7 cellular contexts compared by ENCODE assay signal in the genomic region with DNA sequence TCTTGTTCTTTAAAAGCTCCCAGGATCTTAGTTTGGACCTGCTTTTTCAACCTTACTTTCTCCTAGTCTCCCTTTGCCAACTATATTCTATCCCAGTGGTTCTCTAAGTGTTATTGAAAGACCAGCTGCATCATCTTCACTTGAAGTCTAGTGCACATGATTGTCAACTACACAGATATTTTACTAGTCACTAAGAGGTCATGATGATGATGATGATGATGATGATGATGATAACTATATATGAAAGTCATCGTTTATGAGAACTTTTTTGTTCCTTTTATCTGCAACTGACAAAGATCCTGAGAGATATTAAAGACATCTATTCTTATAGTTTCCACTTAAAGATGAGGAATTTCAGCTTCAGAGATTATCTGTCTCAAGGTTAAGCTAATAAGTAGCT.
"Had no signal": no experiment of that assay in that cellular context is flagged by ENCODE, and none has a peak within 500 bp of the region (broad histone marks: within the 10 kb centered on the region; RNA-seq: fewer than 3 reads in every experiment).

No MANE protein-coding gene starts in this region.

- H3K4me3 ChIP-seq: K562 had no signal

- H3K4me3 Mint-ChIP-seq: IgD-negative memory B cell had no signal

- H3K4me1 Mint-ChIP-seq: IgD-negative memory B cell had no signal

- H3K36me3 Mint-ChIP-seq: IgD-negative memory B cell had no signal

- H3K27me3 Mint-ChIP-seq: IgD-negative memory B cell had no signal

- DNase-seq: KBM-7, KG1 had no signal

- FAIRE-seq: HTR-8/SVneo, K562 had no signal

- ATAC-seq: K562 had no signal

- H3K27ac Mint-ChIP-seq: IgD-negative memory B cell had no signal

- H3K9ac ChIP-seq: KMS-11 had no signal

- H3K27ac ChIP-seq: HL-60, KMS-11 had no signal

- H3K4me2 ChIP-seq: KMS-11 had no signal
